8 cellular contexts compared by ENCODE assay signal in genomic region chr17:81553018-81553615, GRCh38. TPM values are rescaled to one million over a fixed set of nuclear protein-coding genes. Genes with fewer than 3 reads are reported as not detected.
A peak's percentile ranks its signal among the peaks of the same experiment; 100 is the strongest.
DNase-seq lines count a peak whose midpoint lies in the region; ATAC-seq and TF ChIP-seq lines count a peak whose summit lies in the region.

No MANE protein-coding gene starts in this region.

- H3K9ac ChIP-seq in MM.1S (ENCODE audit: low read length): peak overlapping the region; percentile 67
- no peak overlapping the region for H3K9ac ChIP-seq in parathyroid adenoma

- H3K4me2 ChIP-seq in MM.1S (ENCODE audit: low read depth, low read length): peak overlapping the region; percentile 88
- peak overlapping the region; percentile 96 for H3K4me2 ChIP-seq in parathyroid adenoma (ENCODE audit: low read length)

- H3K79me2 ChIP-seq in MM.1S (ENCODE audit: low read length) (peaks cover 27% of the 10 kb centered on the region), parathyroid adenoma (no peaks in the 10 kb centered on the region)

- H3K4me3 ChIP-seq in MM.1S (ENCODE audit: low read length) (peak overlapping the region; percentile 83), SJCRH30 (peak overlapping the region; percentile 83), parathyroid adenoma (ENCODE audit: low read depth, low read length) (peak overlapping the region; percentile 89), tibial artery (peak overlapping the region; percentile 67 to 98)

- H3K9me3 ChIP-seq in MM.1S (replicated peaks; ENCODE audit: insufficient read depth, low read length): no peaks in the 10 kb centered on the region
- no peaks in the 10 kb centered on the region for H3K9me3 ChIP-seq in SJCRH30 (replicated peaks)
- no peaks in the 10 kb centered on the region for H3K9me3 ChIP-seq in parathyroid adenoma (ENCODE audit: control insufficient read depth, low read length)
- H3K9me3 ChIP-seq in tibial artery: no peaks in the 10 kb centered on the region

- DNase-seq in DMS114 treated with DMSO at 0.1 percent for 48 hours (lab: John Stamatoyannopoulos, UW; ENCODE audit: unreplicated experiment) (peak; percentile 78), MM.1S (peak; percentile 94), SJCRH30 (peak; percentile 83 to 95), glomerular visceral epithelial cell (ENCODE audit: extremely low spot score) (peak; percentile 87), tibial artery (peak; percentile 87 to 89)
- peak; percentile 80 for DNase-seq in activated naive CD4-positive, alpha-beta T cell treated with Interleukin-2 at 50 U/mL for 16 hours

- H3K36me3 ChIP-seq in MM.1S (replicated peaks; ENCODE audit: insufficient read depth, low read length): no peaks in the 10 kb centered on the region
- H3K36me3 ChIP-seq in SJCRH30: peaks cover 32% of the 10 kb centered on the region
- H3K36me3 ChIP-seq in parathyroid adenoma (ENCODE audit: control insufficient read depth, insufficient read depth, low read length): no peaks in the 10 kb centered on the region
- peaks cover 9 to 46% (median 32%) of the 10 kb centered on the region in 3 donors for H3K36me3 ChIP-seq in tibial artery

- H3K27me3 ChIP-seq in MM.1S (replicated peaks; ENCODE audit: insufficient read depth, low read length) (no peaks in the 10 kb centered on the region), SJCRH30 (no peaks in the 10 kb centered on the region), parathyroid adenoma (ENCODE audit: control insufficient read depth, insufficient read depth, low read length) (no peaks in the 10 kb centered on the region), tibial artery (no peaks in the 10 kb centered on the region)

- H2AFZ ChIP-seq in MM.1S (ENCODE audit: low read length) (peak overlapping the region; percentile 42), parathyroid adenoma (peak overlapping the region; percentile 94)

- H3K4me1 ChIP-seq in MM.1S (ENCODE audit: low read length) (peaks cover 16% of the 10 kb centered on the region; the same call in 1 of the 2 replicates), SJCRH30 (peaks cover 9% of the 10 kb centered on the region; the same call in 1 of the 2 replicates), parathyroid adenoma (no peaks in the 10 kb centered on the region), tibial artery (peaks cover 0 to 41% (median 38%) of the 10 kb centered on the region in 4 donors)

- H3K27ac ChIP-seq in MM.1S (ENCODE audit: low read length) (peak overlapping the region; percentile 61; the same call in 1 of the 2 replicates), SJCRH30 (no peak overlapping the region; the same call in 1 of the 2 replicates), parathyroid adenoma (peak overlapping the region; percentile 70), tibial artery (peak overlapping the region; percentile 80 to 88)

- no peaks in the 10 kb centered on the region for H3K9me2 ChIP-seq in MM.1S (replicated peaks; ENCODE audit: insufficient read depth, low read length)

- H4K20me1 ChIP-seq in MM.1S (ENCODE audit: insufficient read depth, low read length): no peaks in the 10 kb centered on the region

- intact Hi-C loops in tibial artery (cut with DNase I; ENCODE audit: low total_unique reads): no loop called here

- peak; percentile 25 for ATAC-seq in GM21717 (IDR thresholded peaks at IDR 0.05; ENCODE audit: unreplicated experiment)

- TF ChIP-seq CTCF in MM.1S (IDR thresholded peaks at IDR 0.05; ENCODE audit: low read length) (peak; percentile 37), parathyroid adenoma (IDR thresholded peaks at IDR 0.05) (peak; percentile 8), tibial artery (IDR thresholded peaks at IDR 0.05) (no peak)

- H3F3A ChIP-seq in MM.1S (ENCODE audit: insufficient read depth, low read length): peaks cover 22% of the 10 kb centered on the region

RNA-seq across cellular contexts. Expression of gene FAAP100, which starts 1.0 kb away (rescaled TPM):
- 52.3 and 60.7 TPM in 2 replicates for total RNA-seq in SJCRH30 (2014; rRNA removed; shearing (Covaris generic))

RNA-seq across cellular contexts. Expression of gene FSCN2, which starts 24.9 kb away (rescaled TPM):
- total RNA-seq in SJCRH30 (2014; rRNA removed; shearing (Covaris generic)): 0.43 and 0.61 TPM in 2 replicates

RNA-seq across cellular contexts. Expression of gene ACTG1, which starts 40.5 kb away (rescaled TPM):
- 2,768 and 3,121 TPM in 2 replicates for total RNA-seq in SJCRH30 (2014; rRNA removed; shearing (Covaris generic))

Comparison
In these comparisons a context has a peak if more than half of its experiments do, and no peak if none do; other contexts are left out.
1. CTCF ChIP-seq: peak in MM.1S (single experiment) and parathyroid adenoma (single experiment); none in tibial artery (0 of 2).
2. Peak in every context shown above with its lines, with median percentiles within 50 percentile points of each other: DNase-seq and H3K4me3 ChIP-seq.